33 cellular contexts compared by ENCODE assay signal in genomic region chr5:83022334-83022733, GRCh38.
"Had no signal": no experiment of that assay in that cellular context is flagged by ENCODE, and none has a peak within 500 bp of the region (broad histone marks: within the 10 kb centered on the region; RNA-seq: fewer than 3 reads in every experiment).

No MANE protein-coding gene starts in this region.

- H3K27me3 Mint-ChIP-seq: activated CD4-positive, alpha-beta T cell treated with anti-CD3 and anti-CD28 coated beads, Interleukin-2, amount 10 ng/mL, durations not matched to agents 24 days and 14 days; activated CD8-positive, alpha-beta T cell treated with anti-CD3 and anti-CD28 coated beads for 36 hours; activated T-helper 17 cell treated with anti-CD3 and anti-CD28 coated beads, Interleukin-2, amount 50 U/mL, for 72 hours had no signal

- H3K27ac Mint-ChIP-seq: activated CD4-positive, alpha-beta T cell treated with anti-CD3 and anti-CD28 coated beads, Interleukin-2, amount 10 ng/mL, durations not matched to agents 24 days and 14 days; activated CD8-positive, alpha-beta T cell treated with anti-CD3 and anti-CD28 coated beads for 36 hours; activated naive CD4-positive, alpha-beta T cell treated with anti-CD3 and anti-CD28 coated beads, Interleukin-2, amount 50 U/mL, for 72 hours; activated T-helper 17 cell treated with anti-CD3 and anti-CD28 coated beads, Interleukin-2, amount 50 U/mL, for 72 hours had no signal

- DNase-seq: activated CD4-positive, alpha-beta T cell treated with anti-CD3 and anti-CD28 coated beads for 1 hour; activated CD4-positive, alpha-beta T cell treated with anti-CD3 and anti-CD28 coated beads, Interleukin-2, amount 10 ng/mL, durations not matched to agents 24 days and 14 days; activated CD4-positive, alpha-beta T cell treated with anti-CD3 and anti-CD28 coated beads, Interleukin-2, amount 50 U/mL, for 4 hours; activated CD4-positive, CD25-positive, alpha-beta regulatory T cell; activated CD8-positive, alpha-beta T cell treated with anti-CD3 and anti-CD28 coated beads for 36 hours; activated effector memory CD4-positive, alpha-beta T cell treated with anti-CD3 and anti-CD28 coated beads, Interleukin-2, amount 50 U/mL, for 16 hours; activated naive CD4-positive, alpha-beta T cell; activated T-cell treated with anti-CD3 and anti-CD28 coated beads, Interleukin-2, amount 50 U/mL, for 1 hour; activated T-cell treated with anti-CD3 and anti-CD28 coated beads, Interleukin-2, amount 50 U/mL, for 72 hours; adrenal gland; body of pancreas; caudate nucleus; cerebellar nuclear complex; MM.1S; MV-4-11; NCI-H1092; NCI-H146; NCI-H187; NCI-H2029 treated with DMSO at 0.1 percent for 48 hours; NCI-H2107; NCI-H226; NCI-H446 treated with DMSO at 0.1 percent for 48 hours; NCI-H524; NCI-H69; SHP77 treated with DMSO at 0.1 percent for 48 hours; T1000; WERI-Rb-1 had no signal

- H3K36me3 Mint-ChIP-seq: activated naive CD4-positive, alpha-beta T cell treated with anti-CD3 and anti-CD28 coated beads, Interleukin-2, amount 50 U/mL, for 72 hours had no signal

- H3K9me3 ChIP-seq: adrenal gland, body of pancreas, breast epithelium, SJSA1 had no signal

- H3K4me1 Mint-ChIP-seq: activated CD4-positive, alpha-beta T cell treated with anti-CD3 and anti-CD28 coated beads, Interleukin-2, amount 10 ng/mL, durations not matched to agents 24 days and 14 days; activated T-helper 17 cell treated with anti-CD3 and anti-CD28 coated beads, Interleukin-2, amount 50 U/mL, for 72 hours had no signal

- H3K4me3 ChIP-seq: adrenal gland, body of pancreas, breast epithelium, SJSA1 had no signal

- H3K4me1 ChIP-seq: body of pancreas, breast epithelium had no signal

- H3K36me3 ChIP-seq: adrenal gland, breast epithelium, SJSA1, WERI-Rb-1 had no signal

- H3K27ac ChIP-seq: adrenal gland, body of pancreas, breast epithelium, KMS-11, SJSA1, WERI-Rb-1 had no signal

- H3K4me3 Mint-ChIP-seq: activated CD4-positive, alpha-beta T cell treated with anti-CD3 and anti-CD28 coated beads, Interleukin-2, amount 10 ng/mL, durations not matched to agents 24 days and 14 days; activated CD8-positive, alpha-beta T cell treated with anti-CD3 and anti-CD28 coated beads for 36 hours; activated T-cell treated with anti-CD3 and anti-CD28 coated beads, Interleukin-2, amount 50 U/mL, for 72 hours; activated T-helper 17 cell treated with anti-CD3 and anti-CD28 coated beads, Interleukin-2, amount 50 U/mL, for 72 hours had no signal

- H3K9ac ChIP-seq: KMS-11 had no signal

- H3K27me3 ChIP-seq: adrenal gland, body of pancreas, breast epithelium, SJSA1 had no signal

- ATAC-seq: activated CD8-positive, alpha-beta T cell treated with anti-CD3 and anti-CD28 coated beads for 36 hours; activated naive CD4-positive, alpha-beta T cell treated with anti-CD3 and anti-CD28 coated beads, Interleukin-2, amount 50 U/mL, for 72 hours; activated T-cell treated with anti-CD3 and anti-CD28 coated beads, Interleukin-2, amount 50 U/mL, for 72 hours; activated T-helper 17 cell treated with anti-CD3 and anti-CD28 coated beads, Interleukin-2, amount 50 U/mL, for 72 hours; body of pancreas; Panc1 had no signal

- H3K4me2 ChIP-seq: KMS-11 had no signal
